8 cellular contexts compared by ENCODE assay signal in genomic region chrX:41781500-41781899, GRCh38. TPM values are rescaled to one million over a fixed set of nuclear protein-coding genes. Genes with fewer than 3 reads are reported as not detected.
DNase-seq lines count a peak whose midpoint lies in the region; ATAC-seq, FAIRE-seq and TF ChIP-seq lines count a peak whose summit lies in the region.

No MANE protein-coding gene starts in this region.

- H3K36me3 ChIP-seq in SK-N-MC (ENCODE audit: insufficient read depth, low read length), result no peaks in the 10 kb centered on the region
- H3K36me3 ChIP-seq in small intestine (ENCODE audit: control insufficient read depth in 2 of 2, insufficient read depth in 2 of 2, low read length in 2 of 2), result no peaks in the 10 kb centered on the region

- 2 to 6% (median 4%) methylated on average over 2 of the region's 2 CpGs for WGBS in small intestine, 3 donors

- H3K27me3 ChIP-seq in small intestine (ENCODE audit: control insufficient read depth in 2 of 2, insufficient read depth in 2 of 2, low read length in 2 of 2), result no peaks in the 10 kb centered on the region

- peak; percentile 69 for TF ChIP-seq CTCF in fibroblast of villous mesenchyme (IDR thresholded peaks at IDR 0.05; ENCODE audit: insufficient read depth, low read depth, low read length)

- H3K4me3 ChIP-seq in SK-N-MC (no peak overlapping the region), fibroblast of villous mesenchyme (ENCODE audit: low read depth, low read length) (no peak overlapping the region), small intestine (ENCODE audit: low read depth in 1 of 2, low read length in 2 of 2) (no peak overlapping the region)

- no peaks in the 10 kb centered on the region for H3K4me1 ChIP-seq in small intestine (ENCODE audit: control insufficient read depth in 2 of 2, insufficient read depth in 1 of 2, low read depth in 1 of 2, low read length in 1 of 2)

- H3K9me3 ChIP-seq in SK-N-MC (ENCODE audit: low read depth, low read length) (no peaks in the 10 kb centered on the region), small intestine (ENCODE audit: control insufficient read depth, low read depth) (no peaks in the 10 kb centered on the region)

- H3K27ac ChIP-seq in SK-N-MC, result no peak overlapping the region
- no peak overlapping the region for H3K27ac ChIP-seq in small intestine (ENCODE audit: low read depth in 1 of 2, low read length in 1 of 2)

- ATAC-seq in HG02642 (IDR thresholded peaks at IDR 0.05; ENCODE audit: poor library complexity, unreplicated experiment), result no peak

- FAIRE-seq in small intestine (lab: Jason Lieb, UNC), result no peak

- no peak overlapping the region for H3K9ac ChIP-seq in SK-N-MC (ENCODE audit: insufficient read length)

- DNase-seq in A172 (ENCODE audit: low spot score), result peak; percentile 19
- DNase-seq in ELR (ENCODE audit: low read depth), result peak; percentile 64
- DNase-seq in HT1080 (ENCODE audit: low read depth), result peak; percentile 6
- peak; percentile 22 for DNase-seq in SK-N-MC (ENCODE audit: low read depth, low spot score)
- DNase-seq in fibroblast of villous mesenchyme (ENCODE audit: low read depth), result peak; percentile 56
- DNase-seq in small intestine, result peak; percentile 19
- DNase-seq in DMS79 treated with DMSO at 0.1 percent for 48 hours (lab: John Stamatoyannopoulos, UW), result no peak

RNA-seq across cellular contexts. Expression of gene GPR82, which starts 57.5 kb away (rescaled TPM):
- not detected in 2 replicates for total RNA-seq in A172 (2014; rRNA removed; shearing (Covaris generic))
- not detected in 2 replicates for total RNA-seq in HT1080 (2014; rRNA removed; shearing (Covaris generic))
- not detected in 2 replicates for polyA plus RNA-seq in HT1080 (2015; cell fraction: cytosol; rRNA removed)
- not detected in 2 replicates for polyA plus RNA-seq in HT1080 (2015; cell fraction: nucleus; rRNA removed)
- under 0.01 TPM in 1 of 2 replicates, not detected in the other for total RNA-seq in fibroblast of villous mesenchyme
- under 1 TPM in 2 of 3 donors, not detected in 1; 0.19 to 0.81 TPM for polyA plus RNA-seq in small intestine
